Comparison of ENCODE assay signal across 8 cellular contexts in the genomic region with DNA sequence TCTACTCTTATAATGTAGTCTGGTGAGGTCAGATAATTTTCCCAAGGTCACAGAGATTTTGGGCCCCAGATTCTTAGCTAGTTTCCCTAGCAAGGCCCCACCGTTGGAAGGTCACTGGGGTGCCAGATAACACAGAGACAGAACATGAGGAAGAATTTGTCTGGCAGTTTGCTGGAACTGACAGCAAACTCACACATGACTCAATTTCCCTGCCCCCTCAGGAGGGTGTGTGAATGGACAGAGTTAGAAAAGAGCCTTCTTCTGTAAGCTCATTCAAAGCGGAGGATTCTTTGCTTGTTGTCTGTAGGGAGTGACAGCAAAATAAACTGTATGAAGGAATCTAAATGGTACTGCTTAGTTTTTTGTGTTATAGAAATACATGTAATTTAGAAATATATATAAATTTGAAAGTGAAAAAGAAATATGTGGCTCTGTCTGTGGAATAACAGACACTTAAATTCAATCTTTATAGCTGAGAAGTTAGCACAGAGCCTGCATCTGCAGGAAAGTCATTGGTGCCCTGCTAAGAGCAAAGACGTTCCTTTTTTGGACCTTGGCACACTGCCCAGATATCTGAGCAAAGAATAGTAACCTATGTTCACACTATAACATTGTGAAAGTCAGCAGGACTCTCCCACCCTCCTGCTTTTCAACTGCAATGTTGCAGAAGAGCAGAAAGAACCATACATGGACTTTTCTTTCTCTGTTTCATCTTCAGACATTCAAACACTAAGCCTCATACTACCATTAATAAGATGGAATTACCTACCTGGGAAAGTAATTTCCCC. TPM values are rescaled to one million over a fixed set of nuclear protein-coding genes. Genes with fewer than 3 reads are reported as not detected.
DNase-seq lines count a peak whose midpoint lies in the region; ATAC-seq and TF ChIP-seq lines count a peak whose summit lies in the region.

No MANE protein-coding gene starts in this region.

- no peaks in the 10 kb centered on the region for H3K27me3 Mint-ChIP-seq in activated T-helper 17 cell treated with anti-CD3 and anti-CD28 coated beads, Interleukin-2, amount 50 U/mL, for 72 hours
- no peaks in the 10 kb centered on the region for H3K27me3 Mint-ChIP-seq in mesothelial cell of epicardium (ENCODE audit: low read depth)

- H3K9me3 Mint-ChIP-seq in activated T-helper 17 cell treated with anti-CD3 and anti-CD28 coated beads, Interleukin-2, amount 50 U/mL, for 72 hours, result no peaks in the 10 kb centered on the region
- no peaks in the 10 kb centered on the region for H3K9me3 Mint-ChIP-seq in mesothelial cell of epicardium

- DNase-seq in COR-L47 (lab: John Stamatoyannopoulos, UW), result peak; percentile 39
- DNase-seq in HUDEP-2 (lab: John Stamatoyannopoulos, UW; ENCODE audit: unreplicated experiment in 76 of 76), result peak in 55 of 76 experiments; percentile 1 to 73 (median 29)
- no peak for DNase-seq in mesothelial cell of epicardium (ENCODE audit: low spot score in 2 of 2, unreplicated experiment in 2 of 2)
- no peak for DNase-seq in cerebellar nuclear complex (lab: John Stamatoyannopoulos, UW)
- DNase-seq in omental fat pad (ENCODE audit: low spot score), result no peak

- peak overlapping the region; percentile 96 for H3K4me3 Mint-ChIP-seq in activated T-helper 17 cell treated with anti-CD3 and anti-CD28 coated beads, Interleukin-2, amount 50 U/mL, for 72 hours
- H3K4me3 Mint-ChIP-seq in mesothelial cell of epicardium, result peak overlapping the region; percentile 95

- ATAC-seq in activated T-helper 17 cell treated with anti-CD3 and anti-CD28 coated beads, Interleukin-2, amount 50 U/mL, for 72 hours (replicated peaks), result no peak
- ATAC-seq in GM18867 (IDR thresholded peaks at IDR 0.05; ENCODE audit: unreplicated experiment), result no peak
- no peak for ATAC-seq in HG03439 (IDR thresholded peaks at IDR 0.05; ENCODE audit: unreplicated experiment)
- ATAC-seq in omental fat pad (ENCODE audit: low FRiP score), result no peak

- H3K27ac Mint-ChIP-seq in activated T-helper 17 cell treated with anti-CD3 and anti-CD28 coated beads, Interleukin-2, amount 50 U/mL, for 72 hours, result peak overlapping the region; percentile 98
- peak overlapping the region; percentile 76 for H3K27ac Mint-ChIP-seq in mesothelial cell of epicardium

- TF ChIP-seq CTCF in mesothelial cell of epicardium (IDR thresholded peaks at IDR 0.05; ENCODE audit: unreplicated experiment), result no peak
- no peak for TF ChIP-seq CTCF in omental fat pad (IDR thresholded peaks at IDR 0.05)

- H3K36me3 Mint-ChIP-seq in activated T-helper 17 cell treated with anti-CD3 and anti-CD28 coated beads, Interleukin-2, amount 50 U/mL, for 72 hours (ENCODE audit: low read depth), result peaks cover 67% of the 10 kb centered on the region
- H3K36me3 Mint-ChIP-seq in mesothelial cell of epicardium, result peaks cover 2% of the 10 kb centered on the region

- peaks cover 34% of the 10 kb centered on the region for H3K4me1 Mint-ChIP-seq in activated T-helper 17 cell treated with anti-CD3 and anti-CD28 coated beads, Interleukin-2, amount 50 U/mL, for 72 hours
- H3K4me1 Mint-ChIP-seq in mesothelial cell of epicardium, result peaks cover 42% of the 10 kb centered on the region

RNA-seq across cellular contexts. Expression of gene MDH1, which starts 2.1 kb away (rescaled TPM):
- 100 to 1,000 TPM; 183 to 226 TPM for total RNA-seq in activated T-helper 17 cell treated with anti-CD3 and anti-CD28 coated beads, Interleukin-2, amount 50 U/mL, for 72 hours
- total RNA-seq in mesothelial cell of epicardium, result 134 to 140 TPM (median 136 TPM) in 3 replicates
- total RNA-seq in omental fat pad, result 100 to 1,000 TPM; 152 to 266 (median 192) TPM

RNA-seq across cellular contexts. Expression of gene WDPCP, which starts 2.5 kb away (rescaled TPM):
- total RNA-seq in activated T-helper 17 cell treated with anti-CD3 and anti-CD28 coated beads, Interleukin-2, amount 50 U/mL, for 72 hours, result 1 to 10 TPM; 4.8 to 9.4 TPM
- total RNA-seq in mesothelial cell of epicardium (27.7 to 30.7 TPM (median 30.1 TPM) in 3 replicates), omental fat pad (10 to 100 TPM; 15.9 to 18.5 (median 17.4) TPM)

Comparison
In these comparisons a context has a peak if more than half of its experiments do, and no peak if none do; other contexts are left out.
1. DNase-seq: peak in COR-L47 (single experiment) and HUDEP-2 (55 of 76); none in mesothelial cell of epicardium (0 of 2), cerebellar nuclear complex (0 of 2) and omental fat pad (single experiment).